ENCODE assay signal across 10 cellular contexts in the genomic region with DNA sequence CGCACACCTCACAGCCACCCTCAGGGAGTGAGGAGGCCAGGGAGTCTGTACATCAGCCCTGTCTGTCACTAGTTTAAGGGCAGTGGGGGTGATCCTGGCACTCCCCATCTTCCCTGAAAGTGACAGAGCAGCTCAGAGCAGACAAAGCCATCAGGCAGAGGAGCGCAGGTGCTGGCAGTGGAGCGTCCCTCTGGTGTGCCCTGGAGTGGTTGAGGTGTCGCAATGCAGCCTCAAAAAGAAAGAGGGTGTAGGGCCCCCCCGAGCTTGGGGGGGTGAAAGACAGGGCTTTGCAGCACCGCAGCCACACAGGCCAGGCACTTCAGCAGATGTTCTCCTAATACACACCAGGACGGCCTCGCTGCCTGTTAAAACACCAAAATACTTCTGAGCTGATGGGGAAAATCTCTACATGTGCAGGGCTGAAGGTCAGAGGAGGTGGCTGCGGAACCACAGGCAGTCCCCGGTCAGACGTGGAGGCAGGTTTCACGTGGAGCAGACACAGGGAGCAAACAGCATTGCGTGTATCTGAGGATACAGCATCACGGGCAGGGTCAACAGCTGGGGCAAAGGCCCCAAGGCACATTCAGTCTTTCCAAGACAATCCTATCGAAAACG.
DNase-seq lines count a peak whose midpoint lies in the region; ATAC-seq and TF ChIP-seq lines count a peak whose summit lies in the region.
"Had no signal": no experiment of that assay in that cellular context is flagged by ENCODE, and none has a peak within 500 bp of the region (broad histone marks: within the 10 kb centered on the region; RNA-seq: fewer than 3 reads in every experiment).

No MANE protein-coding gene starts in this region.

- H3K36me3 ChIP-seq in transverse colon (no peaks in the 10 kb centered on the region), MG63 (no peaks in the 10 kb centered on the region), mesenchymal stem cell (ENCODE audit: control insufficient read depth in 1 of 2, insufficient read depth in 2 of 2, low read depth in 1 of 2, low read length in 2 of 2) (no peaks in the 10 kb centered on the region)

- H3K27ac Mint-ChIP-seq in activated naive CD4-positive, alpha-beta T cell treated with anti-CD3 and anti-CD28 coated beads, Interleukin-2, amount 10 ng/mL, durations not matched to agents 7 days and 5 days: peak overlapping the region; percentile 84

- intact Hi-C loops in transverse colon (cut with DNase I; ENCODE audit: low total_unique reads): no loop called here

- H3K18ac ChIP-seq in mesenchymal stem cell (ENCODE audit: low read depth in 1 of 2, low read length in 2 of 2): no peak overlapping the region

- ATAC-seq in HG03135 (IDR thresholded peaks at IDR 0.05; ENCODE audit: unreplicated experiment): no peak

- no peak overlapping the region for H3K27ac ChIP-seq in transverse colon
- H3K27ac ChIP-seq in mesenchymal stem cell (ENCODE audit: low read length, poor library complexity, severe bottlenecking): no peak overlapping the region
- H3K27ac ChIP-seq: epithelial cell of prostate, parathyroid adenoma had no signal

- no peak for TF ChIP-seq CTCF in transverse colon (IDR thresholded peaks at IDR 0.05)

- H3K23ac ChIP-seq in mesenchymal stem cell (ENCODE audit: low read length in 2 of 2): no peak overlapping the region

- no peak overlapping the region for H2AK5ac ChIP-seq in mesenchymal stem cell (ENCODE audit: low read length, severe bottlenecking)

- H3K4me3 ChIP-seq in transverse colon (no peak overlapping the region), MG63 (no peak overlapping the region), mesenchymal stem cell (ENCODE audit: insufficient read depth in 1 of 2, low read depth in 1 of 2, low read length in 2 of 2) (no peak overlapping the region)

- H3K4me1 ChIP-seq in transverse colon (peaks cover 0 to 13% (median 0%) of the 10 kb centered on the region in 4 donors), mesenchymal stem cell (ENCODE audit: control insufficient read depth, insufficient read depth, low read depth, low read length) (peaks cover 11% of the 10 kb centered on the region)
- H3K4me1 ChIP-seq: parathyroid adenoma had no signal

- CTCF ChIA-PET in activated naive CD4-positive, alpha-beta T cell treated with anti-CD3 and anti-CD28 coated beads, Interleukin-2, amount 10 ng/mL, durations not matched to agents 7 days and 5 days (lab: Charles Lee): no interaction called here

- H3K4me2 ChIP-seq in mesenchymal stem cell (ENCODE audit: low read length, poor library complexity, severe bottlenecking): no peak overlapping the region

- TF ChIP-seq POLR2A in transverse colon (IDR thresholded peaks at IDR 0.05): no peak

- H3K27me3 ChIP-seq in transverse colon (no peaks in the 10 kb centered on the region), MG63 (no peaks in the 10 kb centered on the region), mesenchymal stem cell (ENCODE audit: control insufficient read depth in 1 of 2, insufficient read depth in 1 of 2, low read length in 2 of 2) (peaks cover 0 to 12% of the 10 kb centered on the region in 2 experiments)

- H2BK12ac ChIP-seq in mesenchymal stem cell (ENCODE audit: low read length in 2 of 2): no peak overlapping the region

- no peak for TF ChIP-seq EP300 in transverse colon (IDR thresholded peaks at IDR 0.05; ENCODE audit: low read depth)

- no peak overlapping the region for H2BK5ac ChIP-seq in mesenchymal stem cell (ENCODE audit: low read depth, low read length, poor library complexity, severe bottlenecking)

- WGBS in transverse colon (ENCODE audit: low coverage in 1 of 2), 2 donors: 83% methylated on average over 15 of the region's 16 CpGs; no CpG with 5 or more reads in 1 of the 2 donors
- WGBS in mesenchymal stem cell: 91% methylated on average over 16 of the region's 16 CpGs

- DNase-seq in activated naive CD4-positive, alpha-beta T cell treated with anti-CD3 and anti-CD28 coated beads, Interleukin-2, amount 10 ng/mL, durations not matched to agents 7 days and 5 days: no peak
- no peak for DNase-seq in activated naive CD4-positive, alpha-beta T cell (lab: John Stamatoyannopoulos, UW)
- DNase-seq in SIG-M5 (lab: John Stamatoyannopoulos, UW) (peak; percentile 7), transverse colon (peak; percentile 33), MG63 (no peak), mesenchymal stem cell (no peak)
- DNase-seq in effector CD8-positive, alpha-beta T cell (lab: John Stamatoyannopoulos, UW): peak; percentile 14

- H3K9ac ChIP-seq in mesenchymal stem cell (ENCODE audit: low read length): no peak overlapping the region
- H3K9ac ChIP-seq: parathyroid adenoma had no signal

- no peak overlapping the region for H4K91ac ChIP-seq in mesenchymal stem cell (ENCODE audit: low read length)

- no peak overlapping the region for H2AFZ ChIP-seq in mesenchymal stem cell (ENCODE audit: low read depth, low read length)
- H2AFZ ChIP-seq: parathyroid adenoma had no signal

- H2BK15ac ChIP-seq in mesenchymal stem cell (ENCODE audit: low read depth, poor library complexity, severe bottlenecking): no peak overlapping the region

- no peaks in the 10 kb centered on the region for H3K9me3 ChIP-seq in transverse colon
- no peaks in the 10 kb centered on the region for H3K9me3 ChIP-seq in MG63
- H3K9me3 ChIP-seq in mesenchymal stem cell (ENCODE audit: control insufficient read depth, low read length): peaks cover 6% of the 10 kb centered on the region

- in situ Hi-C loops in transverse colon (cut with MboI; ENCODE audit: low pct_ligation_motif_present in 1 of 4, low pct_unique_long_range_greater_than_20kb in 1 of 4, low sequenced_read_pairs in 3 of 4): no loop called here

- H3K4ac ChIP-seq in mesenchymal stem cell (ENCODE audit: low read depth in 1 of 2, low read length in 2 of 2): no peak overlapping the region

- H3K36me3 Mint-ChIP-seq in activated naive CD4-positive, alpha-beta T cell treated with anti-CD3 and anti-CD28 coated beads, Interleukin-2, amount 10 ng/mL, durations not matched to agents 7 days and 5 days: peaks cover 75% of the 10 kb centered on the region

- H3K14ac ChIP-seq in mesenchymal stem cell (ENCODE audit: low read length in 2 of 2): peak overlapping the region in 1 of 2 experiments; percentile 18

- H3K4me3 Mint-ChIP-seq in activated naive CD4-positive, alpha-beta T cell treated with anti-CD3 and anti-CD28 coated beads, Interleukin-2, amount 10 ng/mL, durations not matched to agents 7 days and 5 days: no peak overlapping the region

- H3K27me3 Mint-ChIP-seq in activated naive CD4-positive, alpha-beta T cell treated with anti-CD3 and anti-CD28 coated beads, Interleukin-2, amount 10 ng/mL, durations not matched to agents 7 days and 5 days: no peaks in the 10 kb centered on the region

- H4K8ac ChIP-seq in mesenchymal stem cell (ENCODE audit: low read length): no peak overlapping the region

- H3K9me3 Mint-ChIP-seq in activated naive CD4-positive, alpha-beta T cell treated with anti-CD3 and anti-CD28 coated beads, Interleukin-2, amount 10 ng/mL, durations not matched to agents 7 days and 5 days: peaks cover 21% of the 10 kb centered on the region

- peaks cover 39% of the 10 kb centered on the region for H3K79me1 ChIP-seq in mesenchymal stem cell (replicated peaks; ENCODE audit: low read length, poor library complexity, severe bottlenecking)

- peaks cover 83% of the 10 kb centered on the region for H3K4me1 Mint-ChIP-seq in activated naive CD4-positive, alpha-beta T cell treated with anti-CD3 and anti-CD28 coated beads, Interleukin-2, amount 10 ng/mL, durations not matched to agents 7 days and 5 days

- H2BK120ac ChIP-seq in mesenchymal stem cell (ENCODE audit: low read depth, low read length): no peak overlapping the region

Comparison
In these comparisons a context has a peak if more than half of its experiments do, and no peak if none do; other contexts are left out.
1. DNase-seq: peak in SIG-M5 (single experiment), effector CD8-positive, alpha-beta T cell (single experiment) and transverse colon (single experiment); none in activated naive CD4-positive, alpha-beta T cell treated with anti-CD3 and anti-CD28 coated beads, Interleukin-2, amount 10 ng/mL, durations not matched to agents 7 days and 5 days (single experiment), activated naive CD4-positive, alpha-beta T cell (0 of 4), MG63 (single experiment) and mesenchymal stem cell (single experiment).